ENCODE assay signal across 1 cellular context in the genomic region with DNA sequence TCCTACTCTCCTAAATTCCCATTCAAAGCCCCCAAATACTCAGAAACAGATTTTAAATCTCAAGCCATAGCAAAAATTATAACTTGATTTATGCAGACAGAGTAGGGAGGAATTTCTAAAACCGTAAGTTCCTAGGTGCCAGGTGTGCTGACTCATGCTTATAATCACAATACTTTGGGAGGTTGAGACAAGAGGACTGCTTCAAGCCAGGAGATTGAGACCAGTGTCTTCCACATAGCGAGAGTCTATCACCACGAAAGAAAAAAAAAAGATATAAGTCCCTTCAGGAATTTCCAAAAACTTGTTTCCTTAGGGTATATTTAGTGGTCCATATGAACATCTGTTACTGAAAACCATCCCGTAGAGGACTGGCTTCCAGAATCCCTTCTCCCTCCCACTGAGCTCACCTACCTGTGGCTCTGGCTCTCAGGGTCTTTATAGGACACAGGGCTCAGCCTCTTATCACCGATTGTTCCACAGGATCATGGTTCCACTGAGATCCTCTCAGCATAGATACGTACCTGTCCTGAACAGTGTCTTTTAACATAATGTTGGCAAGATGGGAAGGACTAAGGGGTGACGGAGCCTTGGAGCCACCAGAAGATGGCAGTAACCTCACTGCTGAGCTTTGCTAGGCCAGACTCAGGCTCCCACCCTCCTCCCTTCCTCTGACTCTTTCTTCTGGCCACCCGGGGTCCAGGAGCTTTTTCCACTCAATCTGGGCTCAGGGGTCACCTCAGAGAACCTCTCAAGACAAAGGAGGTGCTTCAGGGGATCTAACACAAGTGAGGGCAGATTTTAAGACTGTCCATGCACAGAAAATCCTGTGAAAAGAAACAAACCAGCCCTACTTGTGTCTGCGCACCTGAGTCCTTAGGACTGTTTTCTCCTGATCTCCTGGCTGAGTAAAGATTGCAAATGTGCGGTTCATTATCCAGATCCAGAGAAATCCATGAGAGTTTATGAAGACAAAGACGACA.
TF ChIP-seq lines count a peak whose summit lies in the region.

No MANE protein-coding gene starts in this region.

TF ChIP-seq in SK-N-SH, 30 proteins besides CTCF, POLR2A, EP300 and RAD21:
- TF ChIP-seq MXI1 (IDR thresholded peaks at IDR 0.05; ENCODE audit: low read depth, low read length), result no peak
- TF ChIP-seq SMC3 (IDR thresholded peaks at IDR 0.05; ENCODE audit: low read depth, low read length), result no peak
